Comparison of ENCODE assay signal across 10 cellular contexts in genomic region chr12:46369474-46370379, GRCh38. TPM values are rescaled to one million over a fixed set of nuclear protein-coding genes. Genes with fewer than 3 reads are reported as not detected.
A peak's percentile ranks its signal among the peaks of the same experiment; 100 is the strongest.
DNase-seq lines count a peak whose midpoint lies in the region; ATAC-seq, FAIRE-seq and TF ChIP-seq lines count a peak whose summit lies in the region.
"Had no signal": no experiment of that assay in that cellular context is flagged by ENCODE, and none has a peak within 500 bp of the region (broad histone marks: within the 10 kb centered on the region; RNA-seq: fewer than 3 reads in every experiment).

No MANE protein-coding gene starts in this region.

- H3K36me3 ChIP-seq in astrocyte (ENCODE audit: insufficient read depth, low read length) (peaks cover 63% of the 10 kb centered on the region), right lobe of liver (peaks cover 20 to 64% (median 55%) of the 10 kb centered on the region in 4 donors), thyroid gland (peaks cover 61 to 65% of the 10 kb centered on the region in 2 donors)

- no peaks in the 10 kb centered on the region for H3K9me3 Mint-ChIP-seq in activated CD8-positive, alpha-beta memory T cell treated with anti-CD3 and anti-CD28 coated beads, Interleukin-2, amount 10 ng/mL, durations not matched to agents 7 days and 5 days (ENCODE audit: low read depth)
- no peaks in the 10 kb centered on the region for H3K9me3 Mint-ChIP-seq in astrocyte (ENCODE audit: unreplicated experiment)

- intact Hi-C loops in right lobe of liver (cut with DNase I), result no loop called here
- intact Hi-C loops in thyroid gland (cut with DNase I), result loop anchor here (10.0 kb wide), 1 partner anchor 295 kb away; no protein-coding TSS in a partner anchor

- H3K4me1 Mint-ChIP-seq in activated CD8-positive, alpha-beta memory T cell treated with anti-CD3 and anti-CD28 coated beads, Interleukin-2, amount 10 ng/mL, durations not matched to agents 7 days and 5 days, result peaks cover 71% of the 10 kb centered on the region
- H3K4me1 Mint-ChIP-seq in astrocyte (ENCODE audit: low read depth, unreplicated experiment), result peaks cover 33% of the 10 kb centered on the region

- no peak for DNase-seq in activated CD8-positive, alpha-beta memory T cell treated with anti-CD3 and anti-CD28 coated beads, Interleukin-2, amount 10 ng/mL, durations not matched to agents 7 days and 5 days
- no peak for DNase-seq in activated CD8-positive, alpha-beta memory T cell treated with anti-CD3 and anti-CD28 coated beads, Interleukin-2, amount 50 U/mL, for 48 hours
- DNase-seq in astrocyte (ENCODE audit: low read depth) (no peak), right lobe of liver (no peak), thyroid gland (no peak), ureter (ENCODE audit: low spot score) (no peak)
- no peak for DNase-seq in activated effector memory CD4-positive, alpha-beta T cell treated with anti-CD3 and anti-CD28 coated beads, Interleukin-2, amount 50 U/mL, for 16 hours
- DNase-seq: activated CD4-positive, alpha-beta T cell treated with anti-CD3 and anti-CD28 coated beads, Interleukin-2, amount 50 U/mL, for 4 hours; COR-L47 had no signal

- peaks cover 66% of the 10 kb centered on the region for H3K36me3 Mint-ChIP-seq in activated CD8-positive, alpha-beta memory T cell treated with anti-CD3 and anti-CD28 coated beads, Interleukin-2, amount 10 ng/mL, durations not matched to agents 7 days and 5 days
- H3K36me3 Mint-ChIP-seq in astrocyte (ENCODE audit: low read depth, unreplicated experiment), result peaks cover 31% of the 10 kb centered on the region

- H3K27me3 ChIP-seq in astrocyte (ENCODE audit: insufficient read depth, low read length) (no peaks in the 10 kb centered on the region), right lobe of liver (no peaks in the 10 kb centered on the region), thyroid gland (no peaks in the 10 kb centered on the region)

- peaks cover 77% of the 10 kb centered on the region for H4K20me1 ChIP-seq in astrocyte (ENCODE audit: insufficient read depth, low read length)

- CTCF ChIA-PET in activated CD8-positive, alpha-beta memory T cell treated with anti-CD3 and anti-CD28 coated beads, Interleukin-2, amount 10 ng/mL, durations not matched to agents 7 days and 5 days (lab: Charles Lee), result interaction anchor here (1.4 kb wide), 1 partner anchor 18 kb away, joined by 3 read pairs; no protein-coding TSS in a partner anchor

- no peak for FAIRE-seq in astrocyte (lab: Jason Lieb, UNC)

- H3K9me3 ChIP-seq in astrocyte (ENCODE audit: insufficient read depth, low read depth, low read length), result no peaks in the 10 kb centered on the region
- no peaks in the 10 kb centered on the region for H3K9me3 ChIP-seq in right lobe of liver
- no peaks in the 10 kb centered on the region for H3K9me3 ChIP-seq in thyroid gland

- H3K4me3 Mint-ChIP-seq in activated CD8-positive, alpha-beta memory T cell treated with anti-CD3 and anti-CD28 coated beads, Interleukin-2, amount 10 ng/mL, durations not matched to agents 7 days and 5 days, result peak overlapping the region; percentile 96
- H3K4me3 Mint-ChIP-seq in astrocyte (ENCODE audit: unreplicated experiment), result peak overlapping the region; percentile 99

- ATAC-seq in activated CD8-positive, alpha-beta memory T cell treated with anti-CD3 and anti-CD28 coated beads, Interleukin-2, amount 10 ng/mL, durations not matched to agents 7 days and 5 days, result no peak
- ATAC-seq in right lobe of liver (no peak), GM18505 (IDR thresholded peaks at IDR 0.05; ENCODE audit: unreplicated experiment) (no peak)

- TF ChIP-seq POLR2A in right lobe of liver (IDR thresholded peaks at IDR 0.05), result no peak
- no peak for TF ChIP-seq POLR2A in thyroid gland (IDR thresholded peaks at IDR 0.05)
- no peak for TF ChIP-seq POLR2A in GM18505 (IDR thresholded peaks at IDR 0.05; ENCODE audit: borderline replicate concordance, extremely low read depth, insufficient read depth, insufficient read length)

- peaks cover 76% of the 10 kb centered on the region for H3K79me2 ChIP-seq in astrocyte (ENCODE audit: insufficient read depth, low read length)

- H3K9ac ChIP-seq in astrocyte (ENCODE audit: low read length), result peak overlapping the region; percentile 97

- H3K27me3 Mint-ChIP-seq in activated CD8-positive, alpha-beta memory T cell treated with anti-CD3 and anti-CD28 coated beads, Interleukin-2, amount 10 ng/mL, durations not matched to agents 7 days and 5 days, result peaks cover 2% of the 10 kb centered on the region
- no peaks in the 10 kb centered on the region for H3K27me3 Mint-ChIP-seq in astrocyte (ENCODE audit: low read depth, unreplicated experiment)

- H3K4me3 ChIP-seq in astrocyte (ENCODE audit: insufficient read depth, low read depth, low read length) (peak overlapping the region; percentile 96), right lobe of liver (peak overlapping the region; percentile 84 to 90 (median 88)), thyroid gland (replicated peaks in 1 of 3) (peak overlapping the region in 2 of 3 donors; percentile 8 to 76)

- peak overlapping the region; percentile 99 for H3K4me2 ChIP-seq in astrocyte (ENCODE audit: low read length)

- H3K27ac ChIP-seq in astrocyte (ENCODE audit: low read depth, low read length), result peak overlapping the region; percentile 97
- H3K27ac ChIP-seq in right lobe of liver, result peak overlapping the region; percentile 46 to 99 (median 98)
- H3K27ac ChIP-seq in thyroid gland, result peak overlapping the region in 2 of 3 donors; percentile 96

- H3K27ac Mint-ChIP-seq in activated CD8-positive, alpha-beta memory T cell treated with anti-CD3 and anti-CD28 coated beads, Interleukin-2, amount 10 ng/mL, durations not matched to agents 7 days and 5 days, result peak overlapping the region; percentile 99
- peak overlapping the region; percentile 98 for H3K27ac Mint-ChIP-seq in astrocyte (ENCODE audit: unreplicated experiment)

- H3K4me1 ChIP-seq in astrocyte (ENCODE audit: insufficient read depth, low read length) (peaks cover 50% of the 10 kb centered on the region), right lobe of liver (peaks cover 0 to 60% (median 25%) of the 10 kb centered on the region in 4 donors), thyroid gland (peaks cover 31 to 37% of the 10 kb centered on the region in 2 donors)

- TF ChIP-seq CTCF in astrocyte (IDR thresholded peaks at IDR 0.05; ENCODE audit: insufficient read depth, low read depth, low read length), result no peak
- no peak for TF ChIP-seq CTCF in right lobe of liver (IDR thresholded peaks at IDR 0.05)
- no peak for TF ChIP-seq CTCF in thyroid gland (IDR thresholded peaks at IDR 0.05)

- no peak overlapping the region for H2AFZ ChIP-seq in astrocyte (ENCODE audit: low read depth, low read length)

- whole genome bisulfite sequencing in right lobe of liver (ENCODE audit: insufficient coverage, low coverage, low lambda C conversion rate, missing lambda C conversion rate), result 22% methylated on average over 7 of the region's 7 CpGs
- WGBS in thyroid gland, 2 donors, result 55 to 65% methylated on average over 7 of the region's 7 CpGs

RNA-seq across cellular contexts. Expression of gene SLC38A2, which starts 2.8 kb away (rescaled TPM):
- 100 to 1,000 TPM; 168 to 258 TPM for total RNA-seq in activated CD8-positive, alpha-beta memory T cell treated with anti-CD3 and anti-CD28 coated beads, Interleukin-2, amount 10 ng/mL, durations not matched to agents 7 days and 5 days
- total RNA-seq in astrocyte, result 378 and 421 TPM in 2 replicates
- total RNA-seq in right lobe of liver, result 100 to 1,000 TPM in 5 of 6 experiments, 10 to 100 TPM in 1; 77.0 to 463 (median 290) TPM
- total RNA-seq in thyroid gland, result 100 to 1,000 TPM; 210 to 460 (median 314) TPM
- 292 TPM for total RNA-seq in ureter

Comparison
In these comparisons a context has a peak if more than half of its experiments do, and no peak if none do; other contexts are left out.
1. H3K4me3 ChIP-seq: peak in every context shown above with its lines; median percentile 96 in astrocyte; 88 in right lobe of liver; 42 in thyroid gland.